Comparison of ENCODE assay signal across 9 cellular contexts in the genomic region with DNA sequence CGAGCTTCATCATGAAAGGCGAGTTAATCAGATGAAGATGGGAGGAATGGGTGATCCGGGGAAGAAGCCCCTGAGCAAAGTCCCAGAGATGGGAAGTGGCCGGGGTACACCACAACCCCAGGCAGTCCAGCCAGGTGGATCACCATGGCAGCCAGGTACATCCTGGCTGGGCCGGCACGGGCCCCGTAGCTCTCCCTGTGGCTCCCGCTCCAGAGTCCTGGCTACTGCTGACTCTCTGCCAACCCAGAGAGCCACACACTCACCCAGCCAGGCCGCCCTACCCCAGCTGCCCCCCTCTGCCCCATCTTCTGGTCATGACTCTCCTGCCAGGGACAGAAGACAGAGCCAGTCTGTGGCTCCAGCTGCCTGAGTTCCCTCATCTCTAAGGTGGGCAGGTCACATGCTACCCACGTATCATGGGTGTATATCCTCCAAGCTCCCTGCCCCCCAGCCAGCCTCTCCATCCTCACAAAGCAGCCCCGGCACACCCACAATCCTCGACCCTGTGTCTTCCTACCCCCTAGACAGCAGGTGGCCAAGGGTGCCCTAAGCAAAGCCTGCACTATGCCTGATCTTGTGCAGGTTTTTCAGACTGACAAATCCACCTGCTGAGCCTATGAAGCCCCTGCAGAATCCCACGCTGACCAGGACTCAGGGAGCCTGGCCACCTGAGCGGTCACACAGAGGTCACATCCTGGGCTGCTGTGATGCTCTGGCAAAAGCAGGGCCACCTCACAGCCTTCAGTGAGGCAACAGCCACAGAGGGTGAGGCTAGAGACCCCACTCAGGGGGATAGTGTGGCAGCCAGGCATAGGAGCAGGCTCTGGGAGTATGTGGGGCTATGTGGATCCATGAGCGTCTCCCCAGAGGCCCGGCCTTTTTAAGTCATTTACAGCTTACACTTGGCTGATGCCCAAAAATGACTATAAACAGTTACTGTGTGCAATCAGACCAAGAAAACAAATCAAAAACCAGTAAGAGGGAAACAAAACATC. TPM values are rescaled to one million over a fixed set of nuclear protein-coding genes. Genes with fewer than 3 reads are reported as not detected.
DNase-seq lines count a peak whose midpoint lies in the region; ATAC-seq and TF ChIP-seq lines count a peak whose summit lies in the region.
"Had no signal": no experiment of that assay in that cellular context is flagged by ENCODE, and none has a peak within 500 bp of the region (broad histone marks: within the 10 kb centered on the region; RNA-seq: fewer than 3 reads in every experiment).

No MANE protein-coding gene starts in this region.

- DNase-seq in activated naive CD8-positive, alpha-beta T cell treated with anti-CD3 and anti-CD28 coated beads for 36 hours: no peak
- DNase-seq in central memory CD8-positive, alpha-beta T cell (ENCODE audit: low spot score in 2 of 2): peak in 1 of 2 donors; percentile 8
- DNase-seq in mesothelial cell of epicardium (ENCODE audit: low spot score in 2 of 2, unreplicated experiment in 2 of 2) (peak in 1 of 2 experiments; percentile 29), uterus (no peak), SW 1271 (lab: John Stamatoyannopoulos, UW) (no peak)
- DNase-seq in stimulated activated CD4-positive, alpha-beta T cell treated with anti-CD3 and anti-CD28 coated beads, Interleukin-4, amount 100 ng/mL, for 1 hour: no peak

- no peaks in the 10 kb centered on the region for H3K27me3 ChIP-seq in uterus
- H3K27me3 ChIP-seq: right atrium auricular region had no signal

- no peaks in the 10 kb centered on the region for H3K9me3 ChIP-seq in uterus
- H3K9me3 ChIP-seq: right atrium auricular region had no signal

- H3K9me3 Mint-ChIP-seq in activated naive CD8-positive, alpha-beta T cell (ENCODE audit: low read depth): no peaks in the 10 kb centered on the region
- no peaks in the 10 kb centered on the region for H3K9me3 Mint-ChIP-seq in activated naive CD8-positive, alpha-beta T cell treated with anti-CD3 and anti-CD28 coated beads for 36 hours
- H3K9me3 Mint-ChIP-seq in central memory CD8-positive, alpha-beta T cell: no peaks in the 10 kb centered on the region
- no peaks in the 10 kb centered on the region for H3K9me3 Mint-ChIP-seq in mesothelial cell of epicardium

- H3K4me3 ChIP-seq in uterus: no peak overlapping the region
- H3K4me3 ChIP-seq: right atrium auricular region had no signal

- intact Hi-C loops in uterus (cut with DNase I; ENCODE audit: low total_unique reads): no loop called here

- H3K4me1 Mint-ChIP-seq in activated naive CD8-positive, alpha-beta T cell (ENCODE audit: low read depth): peaks cover 17% of the 10 kb centered on the region
- H3K4me1 Mint-ChIP-seq in activated naive CD8-positive, alpha-beta T cell treated with anti-CD3 and anti-CD28 coated beads for 36 hours: peaks cover 25% of the 10 kb centered on the region
- H3K4me1 Mint-ChIP-seq in central memory CD8-positive, alpha-beta T cell: peaks cover 13% of the 10 kb centered on the region
- H3K4me1 Mint-ChIP-seq in mesothelial cell of epicardium: peaks cover 35% of the 10 kb centered on the region

- no peak for TF ChIP-seq POLR2A in uterus (IDR thresholded peaks at IDR 0.05)

- no peak for ATAC-seq in central memory CD8-positive, alpha-beta T cell (replicated peaks; ENCODE audit: extremely low read depth, poor library complexity, severe bottlenecking)
- ATAC-seq in HG02610 (IDR thresholded peaks at IDR 0.05; ENCODE audit: unreplicated experiment): no peak

- peaks cover 7 to 22% of the 10 kb centered on the region in 2 donors for H3K4me1 ChIP-seq in uterus

- no peaks in the 10 kb centered on the region for H3K27me3 Mint-ChIP-seq in activated naive CD8-positive, alpha-beta T cell
- no peaks in the 10 kb centered on the region for H3K27me3 Mint-ChIP-seq in activated naive CD8-positive, alpha-beta T cell treated with anti-CD3 and anti-CD28 coated beads for 36 hours
- no peaks in the 10 kb centered on the region for H3K27me3 Mint-ChIP-seq in central memory CD8-positive, alpha-beta T cell
- no peaks in the 10 kb centered on the region for H3K27me3 Mint-ChIP-seq in mesothelial cell of epicardium (ENCODE audit: low read depth)

- peak overlapping the region; percentile 87 to 98 for H3K27ac ChIP-seq in uterus

- no peaks in the 10 kb centered on the region for H3K36me3 ChIP-seq in uterus
- H3K36me3 ChIP-seq: right atrium auricular region had no signal

- H3K36me3 Mint-ChIP-seq in activated naive CD8-positive, alpha-beta T cell: peaks cover 2% of the 10 kb centered on the region
- H3K36me3 Mint-ChIP-seq in activated naive CD8-positive, alpha-beta T cell treated with anti-CD3 and anti-CD28 coated beads for 36 hours: no peaks in the 10 kb centered on the region
- peaks cover 9% of the 10 kb centered on the region for H3K36me3 Mint-ChIP-seq in central memory CD8-positive, alpha-beta T cell (ENCODE audit: insufficient read depth)
- no peaks in the 10 kb centered on the region for H3K36me3 Mint-ChIP-seq in mesothelial cell of epicardium

- H3K27ac Mint-ChIP-seq in activated naive CD8-positive, alpha-beta T cell: peak overlapping the region; percentile 76
- no peak overlapping the region for H3K27ac Mint-ChIP-seq in activated naive CD8-positive, alpha-beta T cell treated with anti-CD3 and anti-CD28 coated beads for 36 hours
- H3K27ac Mint-ChIP-seq in central memory CD8-positive, alpha-beta T cell (ENCODE audit: low read depth): peak overlapping the region; percentile 85
- H3K27ac Mint-ChIP-seq in mesothelial cell of epicardium: peak overlapping the region; percentile 90

- H3K4me3 Mint-ChIP-seq in activated naive CD8-positive, alpha-beta T cell: peak overlapping the region; percentile 71
- no peak overlapping the region for H3K4me3 Mint-ChIP-seq in activated naive CD8-positive, alpha-beta T cell treated with anti-CD3 and anti-CD28 coated beads for 36 hours
- peak overlapping the region; percentile 67 for H3K4me3 Mint-ChIP-seq in central memory CD8-positive, alpha-beta T cell
- no peak overlapping the region for H3K4me3 Mint-ChIP-seq in mesothelial cell of epicardium

- TF ChIP-seq CTCF in mesothelial cell of epicardium (IDR thresholded peaks at IDR 0.05; ENCODE audit: unreplicated experiment): no peak
- TF ChIP-seq CTCF in uterus (IDR thresholded peaks at IDR 0.05): no peak

RNA-seq across cellular contexts. Expression of gene XXYLT1, which starts 13.2 kb away (rescaled TPM):
- 1 to 10 TPM; 8.8 to 9.6 TPM for total RNA-seq in activated naive CD8-positive, alpha-beta T cell treated with anti-CD3 and anti-CD28 coated beads for 36 hours
- total RNA-seq in mesothelial cell of epicardium (41.2 to 42.9 TPM (median 41.9 TPM) in 3 replicates), uterus (10 to 100 TPM; 10.6 to 52.5 (median 23.8) TPM)

Comparison
In these comparisons a context has a peak if more than half of its experiments do, and no peak if none do; other contexts are left out.
1. H3K4me3 Mint-ChIP-seq: peak in activated naive CD8-positive, alpha-beta T cell (single experiment) and central memory CD8-positive, alpha-beta T cell (single experiment); none in activated naive CD8-positive, alpha-beta T cell treated with anti-CD3 and anti-CD28 coated beads for 36 hours (single experiment) and mesothelial cell of epicardium (single experiment).